8 cellular contexts compared by ENCODE assay signal in genomic region chr1:91021686-91022517, GRCh38. TPM values are rescaled to one million over a fixed set of nuclear protein-coding genes. Genes with fewer than 3 reads are reported as not detected.
DNase-seq lines count a peak whose midpoint lies in the region; ATAC-seq and TF ChIP-seq lines count a peak whose summit lies in the region.

TSS of gene ZNF644 (minus strand) at chr1:91022035. CDS start at chr1:90982353, 39,682 bp downstream.

- H3K4me1 Mint-ChIP-seq in IgD-negative memory B cell, result peaks cover 37 to 69% (median 44%) of the 10 kb centered on the region in 3 donors

- H3K9me3 ChIP-seq in PC-3 (ENCODE audit: low read length), result no peaks in the 10 kb centered on the region

- peaks cover 46% of the 10 kb centered on the region for H3K4me1 ChIP-seq in PC-3 (ENCODE audit: insufficient read depth, low read length)

- H3K36me3 Mint-ChIP-seq in IgD-negative memory B cell, result peaks cover 2% of the 10 kb centered on the region

- H3K4me3 Mint-ChIP-seq in IgD-negative memory B cell, result peak within 1 kb of the TSS; percentile 82 to 99 (median 96)

- intact Hi-C loops in PC-3 (cut with micrococcal nuclease), result no loop called here

- DNase-seq in DMS153 treated with DMSO at 0.1 percent for 48 hours (lab: John Stamatoyannopoulos, UW; ENCODE audit: unreplicated experiment) (peak; percentile 82), PC-3 (peak; percentile 89), activated T-cell treated with anti-CD3 and anti-CD28 coated beads for 48 hours (ENCODE audit: low read depth) (peak; percentile 91), epithelial cell of proximal tubule (ENCODE audit: low read depth) (no peak), mucosa of gallbladder (ENCODE audit: low spot score) (peak; percentile 86)
- DNase-seq in stimulated activated CD8-positive, alpha-beta memory T cell treated with anti-CD3 and anti-CD28 coated beads, Interleukin-4, amount 100 ng/mL, for 4 hours (ENCODE audit: low read depth in 2 of 2, low spot score in 1 of 2), result peak; percentile 65 to 78

- H3K27ac Mint-ChIP-seq in IgD-negative memory B cell, result peak within 1 kb of the TSS; percentile 73 to 100 (median 100)

- H3K4me3 ChIP-seq in PC-3 (ENCODE audit: low read length) (peak within 1 kb of the TSS; percentile 97), epithelial cell of proximal tubule (ENCODE audit: low read depth, low read length) (peak within 1 kb of the TSS; percentile 87)

- BruUV-seq in PC-3 (replicated peaks; lab: Mats Ljungman, UMichigan), result TSS peak; percentile 52

- POLR2A ChIA-PET in PC-3 (lab: Charles Lee; ENCODE audit: unreplicated experiment), result interaction anchor here (0.6 to 0.7 kb wide), 5 partner anchors 54 to 1261 kb away, joined by 3 to 8 read pairs (median 5); no protein-coding TSS in a partner anchor

- CTCF ChIA-PET in PC-3 (lab: Charles Lee), result interaction anchor here (1.0 kb wide), 1 partner anchor 300 kb away, joined by 4 read pairs; no protein-coding TSS in a partner anchor

- peak within 1 kb of the TSS; percentile 98 for H3K27ac ChIP-seq in PC-3 (ENCODE audit: low read length)

- ATAC-seq in GM21576 (IDR thresholded peaks at IDR 0.05; ENCODE audit: unreplicated experiment) (peak; percentile 82), PC-3 (peak; percentile 76)

- H3K36me3 ChIP-seq in PC-3 (ENCODE audit: low read depth, low read length), result peaks cover 20% of the 10 kb centered on the region

- peak within 1 kb of the TSS; percentile 95 for H2AFZ ChIP-seq in PC-3 (ENCODE audit: low read length)

- H3K9me2 ChIP-seq in PC-3 (replicated peaks; ENCODE audit: low read length), result no peaks in the 10 kb centered on the region; the same call in 1 of the 2 replicates

- H3K9me3 Mint-ChIP-seq in IgD-negative memory B cell, result no peaks in the 10 kb centered on the region

- H3K27me3 Mint-ChIP-seq in IgD-negative memory B cell, result no peaks in the 10 kb centered on the region

- H3K4me2 ChIP-seq in PC-3 (ENCODE audit: low read length), result peak within 1 kb of the TSS; percentile 88

- H3K9ac ChIP-seq in PC-3 (ENCODE audit: low read length), result peak within 1 kb of the TSS; percentile 100

- H3K79me2 ChIP-seq in PC-3 (ENCODE audit: low read length), result peaks cover 57% of the 10 kb centered on the region

- TF ChIP-seq CTCF in PC-3 (conservative IDR thresholded peaks at IDR 0.05; ENCODE audit: low read depth, low read length) (no peak), epithelial cell of proximal tubule (conservative IDR thresholded peaks at IDR 0.05; ENCODE audit: low read depth, low read length) (no peak)

- H4K20me1 ChIP-seq in PC-3 (ENCODE audit: low read length), result peaks cover 33% of the 10 kb centered on the region

- no peaks in the 10 kb centered on the region for H3F3A ChIP-seq in PC-3 (ENCODE audit: low read length, unreplicated experiment)

- no peaks in the 10 kb centered on the region for H3K27me3 ChIP-seq in PC-3 (ENCODE audit: low read length)

RNA-seq across cellular contexts. Expression of gene ZNF644, which starts in this region (rescaled TPM):
- polyA plus RNA-seq in IgD-negative memory B cell, result 67.5 TPM
- total RNA-seq in PC-3 (2014; rRNA removed) (39.6 and 44.4 TPM in 2 replicates), epithelial cell of proximal tubule (26.2 and 26.3 TPM in 2 replicates), mucosa of gallbladder (39.2 TPM)
